ENCODE assay signal across 17 cellular contexts in genomic region chr10:62869958-62870357, GRCh38. TPM values are rescaled to one million over a fixed set of nuclear protein-coding genes. Genes with fewer than 3 reads are reported as not detected.
DNase-seq lines count a peak whose midpoint lies in the region; ATAC-seq and TF ChIP-seq lines count a peak whose summit lies in the region.
"Had no signal": no experiment of that assay in that cellular context is flagged by ENCODE, and none has a peak within 500 bp of the region (broad histone marks: within the 10 kb centered on the region; RNA-seq: fewer than 3 reads in every experiment).

No MANE protein-coding gene starts in this region.

- TF ChIP-seq CTCF in PC-3 (conservative IDR thresholded peaks at IDR 0.05; ENCODE audit: low read depth, low read length) (no peak), cardiac fibroblast (IDR thresholded peaks at IDR 0.05; ENCODE audit: low read depth, low read length) (no peak), glutamatergic neuron (IDR thresholded peaks at IDR 0.05; ENCODE audit: partially characterized antibody, unreplicated experiment) (no peak), progenitor cell of endocrine pancreas (IDR thresholded peaks at IDR 0.05; ENCODE audit: unreplicated experiment) (no peak)

- H3K27ac ChIP-seq in PC-3 (ENCODE audit: low read length), result no peak overlapping the region

- no peak overlapping the region for H3K9ac ChIP-seq in PC-3 (ENCODE audit: low read length)

- ATAC-seq in PC-3, result peak; percentile 58
- ATAC-seq: K562 had no signal

- H2AFZ ChIP-seq in PC-3 (ENCODE audit: low read length), result no peak overlapping the region

- peak overlapping the region; percentile 12 for H3K27ac Mint-ChIP-seq in activated T-cell treated with anti-CD3 and anti-CD28 coated beads, Interleukin-2, amount 50 U/mL, for 24 hours
- no peak overlapping the region for H3K27ac Mint-ChIP-seq in glutamatergic neuron (ENCODE audit: unreplicated experiment)
- H3K27ac Mint-ChIP-seq in progenitor cell of endocrine pancreas, result no peak overlapping the region
- H3K27ac Mint-ChIP-seq: CD4-positive, alpha-beta T cell; HFFc6 had no signal

- peaks cover 4% of the 10 kb centered on the region for H3K9me3 Mint-ChIP-seq in activated T-cell treated with anti-CD3 and anti-CD28 coated beads, Interleukin-2, amount 50 U/mL, for 24 hours
- H3K9me3 Mint-ChIP-seq in glutamatergic neuron (ENCODE audit: unreplicated experiment), result no peaks in the 10 kb centered on the region
- no peaks in the 10 kb centered on the region for H3K9me3 Mint-ChIP-seq in progenitor cell of endocrine pancreas (ENCODE audit: low read depth)
- H3K9me3 Mint-ChIP-seq: HFFc6 had no signal

- no peak overlapping the region for H3K4me2 ChIP-seq in PC-3 (ENCODE audit: low read length)

- H3K79me2 ChIP-seq in PC-3 (ENCODE audit: low read length), result no peaks in the 10 kb centered on the region

- H3K4me1 ChIP-seq in PC-3 (ENCODE audit: insufficient read depth, low read length), result peaks cover 15% of the 10 kb centered on the region
- H3K4me1 ChIP-seq: Caco-2 had no signal

- POLR2A ChIA-PET in PC-3 (lab: Charles Lee; ENCODE audit: unreplicated experiment), result no interaction called here

- H3F3A ChIP-seq in PC-3 (ENCODE audit: low read length, unreplicated experiment), result no peaks in the 10 kb centered on the region

- no peaks in the 10 kb centered on the region for H3K36me3 ChIP-seq in PC-3 (ENCODE audit: low read depth, low read length)

- peaks cover 17% of the 10 kb centered on the region for H3K27me3 Mint-ChIP-seq in activated T-cell treated with anti-CD3 and anti-CD28 coated beads, Interleukin-2, amount 50 U/mL, for 24 hours
- H3K27me3 Mint-ChIP-seq in glutamatergic neuron (ENCODE audit: unreplicated experiment), result no peaks in the 10 kb centered on the region
- no peaks in the 10 kb centered on the region for H3K27me3 Mint-ChIP-seq in progenitor cell of endocrine pancreas

- H3K27me3 ChIP-seq in PC-3 (ENCODE audit: low read length), result no peaks in the 10 kb centered on the region

- intact Hi-C loops in PC-3 (cut with micrococcal nuclease), result no loop called here

- no peak for DNase-seq in activated T-cell treated with anti-CD3 and anti-CD28 coated beads, Interleukin-2, amount 50 U/mL, for 24 hours
- DNase-seq in activated T-cell treated with anti-CD3 and anti-CD28 coated beads for 4 hours, result no peak
- DNase-seq in AG08395 (ENCODE audit: low spot score), result peak; percentile 22
- DNase-seq in PC-3, result peak; percentile 62
- DNase-seq in cardiac fibroblast (ENCODE audit: low read depth in 2 of 2), result peak; percentile 18
- no peak for DNase-seq in glutamatergic neuron
- no peak for DNase-seq in progenitor cell of endocrine pancreas (ENCODE audit: low spot score, unreplicated experiment)
- DNase-seq in NOMO-1 (lab: John Stamatoyannopoulos, UW; ENCODE audit: unreplicated experiment in 2 of 2), result no peak
- DNase-seq: Caco-2; CD4-positive, alpha-beta T cell; GDM1; H7; HFFc6; NCI-H1694 treated with DMSO at 0.1 percent for 48 hours; RPMI8226; SHP77 treated with DMSO at 0.1 percent for 48 hours had no signal

- H3K9me3 ChIP-seq in PC-3 (ENCODE audit: low read length), result no peaks in the 10 kb centered on the region
- H3K9me3 ChIP-seq: Caco-2 had no signal

- no peak overlapping the region for H3K4me3 Mint-ChIP-seq in activated T-cell treated with anti-CD3 and anti-CD28 coated beads, Interleukin-2, amount 50 U/mL, for 24 hours
- H3K4me3 Mint-ChIP-seq in glutamatergic neuron (ENCODE audit: unreplicated experiment), result no peak overlapping the region
- no peak overlapping the region for H3K4me3 Mint-ChIP-seq in progenitor cell of endocrine pancreas (ENCODE audit: low read depth)
- H3K4me3 Mint-ChIP-seq: CD4-positive, alpha-beta T cell; HFFc6 had no signal

- H3K4me1 Mint-ChIP-seq in activated T-cell treated with anti-CD3 and anti-CD28 coated beads, Interleukin-2, amount 50 U/mL, for 24 hours (ENCODE audit: low read depth), result peaks cover 43% of the 10 kb centered on the region
- H3K4me1 Mint-ChIP-seq in glutamatergic neuron (ENCODE audit: low read depth, unreplicated experiment) (no peaks in the 10 kb centered on the region), progenitor cell of endocrine pancreas (ENCODE audit: low read depth) (no peaks in the 10 kb centered on the region)

- no peaks in the 10 kb centered on the region for H4K20me1 ChIP-seq in PC-3 (ENCODE audit: low read length)

- no TSS peak for BruUV-seq in PC-3 (replicated peaks; lab: Mats Ljungman, UMichigan)

- CTCF ChIA-PET in PC-3 (lab: Charles Lee), result no interaction called here

- H3K36me3 Mint-ChIP-seq in activated T-cell treated with anti-CD3 and anti-CD28 coated beads, Interleukin-2, amount 50 U/mL, for 24 hours (ENCODE audit: low read depth), result no peaks in the 10 kb centered on the region
- no peaks in the 10 kb centered on the region for H3K36me3 Mint-ChIP-seq in glutamatergic neuron (ENCODE audit: unreplicated experiment)
- H3K36me3 Mint-ChIP-seq in progenitor cell of endocrine pancreas (ENCODE audit: insufficient read depth), result no peaks in the 10 kb centered on the region

- H3K9me2 ChIP-seq in PC-3 (replicated peaks; ENCODE audit: low read length), result peaks cover 5% of the 10 kb centered on the region; the same call in 1 of the 2 replicates

- no peak overlapping the region for H3K4me3 ChIP-seq in PC-3 (ENCODE audit: low read length)
- no peak overlapping the region for H3K4me3 ChIP-seq in cardiac fibroblast (replicated peaks in 1 of 2; ENCODE audit: low read depth in 2 of 2, low read length in 2 of 2)
- H3K4me3 ChIP-seq: K562 had no signal

RNA-seq across cellular contexts. Expression of gene EGR2, which starts 53.8 kb away (rescaled TPM):
- total RNA-seq in PC-3 (2014; rRNA removed), result 2.7 and 2.8 TPM in 2 replicates
- 0.37 TPM for total RNA-seq in glutamatergic neuron (ENCODE audit: unreplicated experiment)
- 0.71 and 1.1 TPM in 2 replicates for total RNA-seq in progenitor cell of endocrine pancreas

Comparison
In these comparisons a context has a peak if more than half of its experiments do, and no peak if none do; other contexts are left out.
1. DNase-seq: peak in AG08395 (single experiment), PC-3 (single experiment) and cardiac fibroblast (2 of 2); none in activated T-cell treated with anti-CD3 and anti-CD28 coated beads, Interleukin-2, amount 50 U/mL, for 24 hours (single experiment), activated T-cell treated with anti-CD3 and anti-CD28 coated beads for 4 hours (single experiment), glutamatergic neuron (single experiment), progenitor cell of endocrine pancreas (single experiment) and NOMO-1 (0 of 2).